8 cellular contexts compared by ENCODE assay signal in genomic region chr7:139916717-139917395, GRCh38.
DNase-seq lines count a peak whose midpoint lies in the region; ATAC-seq, FAIRE-seq and TF ChIP-seq lines count a peak whose summit lies in the region.

No MANE protein-coding gene starts in this region.

- POLR2A ChIA-PET in OCI-LY7 (lab: Charles Lee) = interaction anchor here (0.9 to 4.3 kb wide), 9 partner anchors 9 to 139 kb away, joined by 3 to 22 read pairs (median 3); partner anchors contain the start of gene HIPK2
- POLR2A ChIA-PET in naive thymus-derived CD4-positive, alpha-beta T cell (lab: Charles Lee) = no interaction called here

- peak overlapping the region in 1 of 10 donors; percentile 13 for H3K4me3 Mint-ChIP-seq in naive thymus-derived CD4-positive, alpha-beta T cell

- no peak for TF ChIP-seq CTCF in OCI-LY7 (conservative IDR thresholded peaks at IDR 0.05; ENCODE audit: low read length)
- no peak for TF ChIP-seq CTCF in testis (IDR thresholded peaks at IDR 0.05)

- H3K27me3 ChIP-seq in skeletal muscle satellite cell (ENCODE audit: control insufficient read depth, insufficient read depth, low read length) (no peaks in the 10 kb centered on the region), testis (no peaks in the 10 kb centered on the region)
- H3K27me3 ChIP-seq in naive thymus-derived CD4-positive, alpha-beta T cell (ENCODE audit: control insufficient read depth in 2 of 2, insufficient read depth in 2 of 2, low read length in 2 of 2) = no peaks in the 10 kb centered on the region

- DNase-seq in activated CD4-positive, CD25-positive, alpha-beta regulatory T cell treated with anti-CD3 and anti-CD28 coated beads, Interleukin-2, amount 50 U/mL, for 72 hours = no peak
- DNase-seq in OCI-LY7 (ENCODE audit: low spot score) (peak; percentile 96), testis (no peak), HTR-8/SVneo (ENCODE audit: insufficient read length, low spot score) (no peak)
- DNase-seq in naive thymus-derived CD4-positive, alpha-beta T cell = no peak

- H3K4me2 ChIP-seq in OCI-LY7 (ENCODE audit: low read length) = peak overlapping the region; percentile 81
- H3K4me2 ChIP-seq in skeletal muscle satellite cell (ENCODE audit: low read length) = peak overlapping the region; percentile 41

- H3K4me3 ChIP-seq in OCI-LY7 (ENCODE audit: low read depth, low read length, poor library complexity, severe bottlenecking) = peak overlapping the region; percentile 60
- H3K4me3 ChIP-seq in skeletal muscle satellite cell (ENCODE audit: low read length) = no peak overlapping the region
- H3K4me3 ChIP-seq in naive thymus-derived CD4-positive, alpha-beta T cell (ENCODE audit: low read length) = no peak overlapping the region
- no peak overlapping the region for H3K4me3 ChIP-seq in testis

- H3K27ac ChIP-seq in OCI-LY7 (ENCODE audit: low read depth, low read length, poor library complexity, severe bottlenecking) = peak overlapping the region; percentile 97
- H3K27ac ChIP-seq in naive thymus-derived CD4-positive, alpha-beta T cell (ENCODE audit: low read depth, low read length) = no peak overlapping the region
- no peak overlapping the region for H3K27ac ChIP-seq in testis

- CTCF ChIA-PET in OCI-LY7 (lab: Charles Lee; ENCODE audit: unreplicated experiment) = interaction anchor here (0.8 to 1.5 kb wide), 3 partner anchors 15 to 86 kb away, joined by 3 to 4 read pairs (median 3); no protein-coding TSS in a partner anchor
- CTCF ChIA-PET in naive thymus-derived CD4-positive, alpha-beta T cell (lab: Charles Lee) = no interaction called here

- WGBS in testis, 2 donors = 78 to 86% methylated on average over 10 of the region's 10 CpGs

- no peak for TF ChIP-seq POLR2A in testis (IDR thresholded peaks at IDR 0.05)

- H3K36me3 ChIP-seq in OCI-LY7 (ENCODE audit: insufficient read depth, low read length) = no peaks in the 10 kb centered on the region
- no peaks in the 10 kb centered on the region for H3K36me3 ChIP-seq in skeletal muscle satellite cell (ENCODE audit: insufficient read depth, low read length)
- H3K36me3 ChIP-seq in naive thymus-derived CD4-positive, alpha-beta T cell (ENCODE audit: control insufficient read depth in 2 of 3, insufficient read depth in 3 of 3, low read length in 3 of 3) = no peaks in the 10 kb centered on the region
- no peaks in the 10 kb centered on the region for H3K36me3 ChIP-seq in testis (ENCODE audit: low read depth, missing control alignments)

- no peak for FAIRE-seq in HTR-8/SVneo (lab: Jason Lieb, UNC)

- no TSS peak for BruUV-seq in OCI-LY7 (replicated peaks; lab: Mats Ljungman, UMichigan)

- H3K4me1 Mint-ChIP-seq in naive thymus-derived CD4-positive, alpha-beta T cell = peaks cover 0 to 21% (median 6%) of the 10 kb centered on the region in 7 donors

- peak overlapping the region; percentile 60; the same call in 1 of the 2 replicates for H2AFZ ChIP-seq in OCI-LY7 (ENCODE audit: low read length)

- peaks cover 0 to 8% (median 0%) of the 10 kb centered on the region in 5 donors for H3K36me3 Mint-ChIP-seq in naive thymus-derived CD4-positive, alpha-beta T cell

- intact Hi-C loops in OCI-LY7 (cut with micrococcal nuclease; ENCODE audit: unreplicated experiment) = loop anchor here (1.0 to 10.0 kb wide), 5 partner anchors 74 to 758 kb away; partner anchors contain the start of gene ADCK2
- intact Hi-C loops in naive thymus-derived CD4-positive, alpha-beta T cell (cut with micrococcal nuclease) = loop anchor here in 1 of 2 donors (5.0 kb wide), 2 partner anchors 65 to 140 kb away; partner anchors contain the start of gene HIPK2
- intact Hi-C loops in testis (cut with DNase I; ENCODE audit: low total_unique reads) = no loop called here

- no peak overlapping the region for H3K9ac ChIP-seq in skeletal muscle satellite cell (ENCODE audit: low read depth, low read length)

- peaks cover 0 to 2% (median 0%) of the 10 kb centered on the region in 11 donors for H3K9me3 Mint-ChIP-seq in naive thymus-derived CD4-positive, alpha-beta T cell

- peak overlapping the region in 2 of 9 donors; percentile 1 to 59 for H3K27ac Mint-ChIP-seq in naive thymus-derived CD4-positive, alpha-beta T cell

- no peaks in the 10 kb centered on the region for H4K20me1 ChIP-seq in OCI-LY7 (ENCODE audit: insufficient read depth, low read length)

- peak; percentile 6 to 17 for ATAC-seq in activated CD4-positive, CD25-positive, alpha-beta regulatory T cell treated with anti-CD3 and anti-CD28 coated beads, Interleukin-2, amount 50 U/mL, for 24 hours
- peak; percentile 66 for ATAC-seq in HG02588 (IDR thresholded peaks at IDR 0.05; ENCODE audit: unreplicated experiment)
- no peak for ATAC-seq in naive thymus-derived CD4-positive, alpha-beta T cell

- H3K27me3 Mint-ChIP-seq in naive thymus-derived CD4-positive, alpha-beta T cell = peaks cover 0 to 12% (median 0%) of the 10 kb centered on the region in 5 donors

- H3K9me2 ChIP-seq in OCI-LY7 (ENCODE audit: insufficient read depth, low read length) = no peaks in the 10 kb centered on the region

- H3K4me1 ChIP-seq in OCI-LY7 (ENCODE audit: insufficient read depth, low read length, poor library complexity, severe bottlenecking) = peaks cover 76% of the 10 kb centered on the region
- peaks cover 45% of the 10 kb centered on the region for H3K4me1 ChIP-seq in skeletal muscle satellite cell (ENCODE audit: control insufficient read depth, insufficient read depth, low read length)
- H3K4me1 ChIP-seq in naive thymus-derived CD4-positive, alpha-beta T cell (ENCODE audit: control insufficient read depth in 2 of 2, insufficient read depth in 2 of 2, low read length in 2 of 2) = peaks cover 0 to 6% of the 10 kb centered on the region in 2 donors
- no peaks in the 10 kb centered on the region for H3K4me1 ChIP-seq in testis

- no peaks in the 10 kb centered on the region for H3K9me3 ChIP-seq in OCI-LY7 (ENCODE audit: low read length)
- no peaks in the 10 kb centered on the region for H3K9me3 ChIP-seq in skeletal muscle satellite cell (replicated peaks; ENCODE audit: low read length)
- H3K9me3 ChIP-seq in naive thymus-derived CD4-positive, alpha-beta T cell (ENCODE audit: control insufficient read depth in 2 of 3, low read length in 3 of 3) = no peaks in the 10 kb centered on the region
- no peaks in the 10 kb centered on the region for H3K9me3 ChIP-seq in testis

- no peaks in the 10 kb centered on the region for H3K79me2 ChIP-seq in OCI-LY7 (ENCODE audit: insufficient read depth, low read depth, low read length)
